Comparison of ENCODE assay signal across 12 cellular contexts in the genomic region with DNA sequence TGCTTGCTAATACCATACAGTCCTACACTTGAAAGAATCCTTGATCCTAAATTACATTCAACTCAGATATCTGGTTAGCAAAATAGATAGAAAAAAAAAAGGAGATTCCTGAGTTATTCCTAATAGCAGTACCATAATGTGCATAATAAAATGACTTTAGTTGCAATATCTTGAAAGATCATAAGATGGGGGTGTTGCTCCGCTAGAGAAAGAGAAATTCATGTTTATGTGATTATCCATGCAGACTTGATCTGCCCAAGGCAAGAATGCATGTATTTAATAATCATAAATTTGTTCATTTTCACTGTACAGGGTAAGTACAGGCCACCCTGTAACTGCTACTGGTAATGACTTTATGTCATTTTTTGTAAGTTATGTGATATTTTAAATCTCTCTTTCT.
DNase-seq lines count a peak whose midpoint lies in the region; ATAC-seq and TF ChIP-seq lines count a peak whose summit lies in the region.
"Had no signal": no experiment of that assay in that cellular context is flagged by ENCODE, and none has a peak within 500 bp of the region (broad histone marks: within the 10 kb centered on the region; RNA-seq: fewer than 3 reads in every experiment).

No MANE protein-coding gene starts in this region.

- peak; percentile 21 for TF ChIP-seq CTCF in NB4 (IDR thresholded peaks at IDR 0.05; ENCODE audit: low read depth, low read length)
- peak; percentile 29 to 43 for TF ChIP-seq CTCF in brain (conservative IDR thresholded peaks at IDR 0.05)
- peak; percentile 49 for TF ChIP-seq CTCF in osteoblast (IDR thresholded peaks at IDR 0.05; ENCODE audit: extremely low read depth, low read depth, low read length)

- H3K27me3 Mint-ChIP-seq in brain: no peaks in the 10 kb centered on the region

- H3K4me3 Mint-ChIP-seq in brain: no peak overlapping the region

- no peak overlapping the region for H2AFZ ChIP-seq in osteoblast (ENCODE audit: low read length)

- H4K20me1 ChIP-seq in osteoblast (ENCODE audit: insufficient read depth, low read length): no peaks in the 10 kb centered on the region
- H4K20me1 ChIP-seq: BLaER1 had no signal

- H3K36me3 Mint-ChIP-seq in brain: peaks cover 42% of the 10 kb centered on the region

- no peaks in the 10 kb centered on the region for H3K36me3 ChIP-seq in osteoblast (ENCODE audit: insufficient read depth, low read length)

- no peak for ATAC-seq in HG02678 (IDR thresholded peaks at IDR 0.05; ENCODE audit: unreplicated experiment)

- H3K4me2 ChIP-seq in osteoblast (ENCODE audit: insufficient read depth, low read length): no peak overlapping the region
- H3K4me2 ChIP-seq: BLaER1, KMS-11 had no signal

- H3K9me3 ChIP-seq in osteoblast (ENCODE audit: low read depth, low read length): no peaks in the 10 kb centered on the region
- H3K9me3 ChIP-seq: BLaER1, suprapubic skin had no signal

- no peaks in the 10 kb centered on the region for H3K27me3 ChIP-seq in osteoblast (ENCODE audit: insufficient read depth, low read length)
- H3K27me3 ChIP-seq: BLaER1, suprapubic skin had no signal

- no peak for TF ChIP-seq POLR2A in NB4 (IDR thresholded peaks at IDR 0.05; ENCODE audit: extremely low read depth, insufficient read length)

- peaks cover 9% of the 10 kb centered on the region for H3K4me1 ChIP-seq in osteoblast (ENCODE audit: insufficient read depth, low read length)
- H3K4me1 ChIP-seq: suprapubic skin had no signal

- H3K27ac ChIP-seq in osteoblast (ENCODE audit: low read depth, low read length): no peak overlapping the region
- H3K27ac ChIP-seq: BLaER1, KMS-11, suprapubic skin had no signal

- no peaks in the 10 kb centered on the region for H3K4me1 Mint-ChIP-seq in brain

- H3K27ac Mint-ChIP-seq in brain: peak overlapping the region in 2 of 5 experiments; percentile 19 to 75

- H3K9me3 Mint-ChIP-seq in brain: no peaks in the 10 kb centered on the region

- H3K4me3 ChIP-seq in NB4 (ENCODE audit: low read depth, low read length): no peak overlapping the region
- no peak overlapping the region for H3K4me3 ChIP-seq in osteoblast (ENCODE audit: insufficient read depth, low read length)
- H3K4me3 ChIP-seq: BLaER1, suprapubic skin had no signal

- peak; percentile 0 for DNase-seq in NCI-H146 treated with DMSO at 0.1 percent for 48 hours (lab: John Stamatoyannopoulos, UW; ENCODE audit: unreplicated experiment)
- no peak for DNase-seq in NCI-H146 (lab: John Stamatoyannopoulos, UW)
- peak; percentile 57 for DNase-seq in NB4 (ENCODE audit: low read depth)
- peak; percentile 85 for DNase-seq in osteoblast (ENCODE audit: insufficient read length, low spot score, missing footprints)
- DNase-seq in activated naive CD4-positive, alpha-beta T cell (lab: John Stamatoyannopoulos, UW): no peak
- DNase-seq in activated CD4-positive, CD25-positive, alpha-beta regulatory T cell treated with anti-CD3 and anti-CD28 coated beads, Interleukin-2, amount 50 U/mL, for 72 hours: no peak
- DNase-seq: mammary epithelial cell had no signal

- H3K79me2 ChIP-seq in osteoblast (ENCODE audit: insufficient read depth, low read length): no peaks in the 10 kb centered on the region

Comparison
In these comparisons a context has a peak if more than half of its experiments do, and no peak if none do; other contexts are left out.
1. DNase-seq: peak in NCI-H146 treated with DMSO at 0.1 percent for 48 hours (single experiment), NB4 (single experiment) and osteoblast (single experiment); none in NCI-H146 (single experiment), activated naive CD4-positive, alpha-beta T cell (0 of 4) and activated CD4-positive, CD25-positive, alpha-beta regulatory T cell treated with anti-CD3 and anti-CD28 coated beads, Interleukin-2, amount 50 U/mL, for 72 hours (single experiment).
2. Peak in every context shown above with its lines, with median percentiles within 50 percentile points of each other: CTCF ChIP-seq.